Comparison of ENCODE assay signal across 8 cellular contexts in genomic region chr11:73779084-73779902, GRCh38. TPM values are rescaled to one million over a fixed set of nuclear protein-coding genes. Genes with fewer than 3 reads are reported as not detected.
A peak's percentile ranks its signal among the peaks of the same experiment; 100 is the strongest.
DNase-seq lines count a peak whose midpoint lies in the region; ATAC-seq and TF ChIP-seq lines count a peak whose summit lies in the region.

No MANE protein-coding gene starts in this region.

- H3K36me3 Mint-ChIP-seq in IgD-negative memory B cell, result peaks cover 2% of the 10 kb centered on the region

- H3K36me3 ChIP-seq in mucosa of descending colon (ENCODE audit: low read depth), result no peaks in the 10 kb centered on the region

- H3K4me3 ChIP-seq in mucosa of descending colon, result peak overlapping the region; percentile 12

- peaks cover 2 to 11% (median 6%) of the 10 kb centered on the region in 3 donors for H3K4me1 Mint-ChIP-seq in IgD-negative memory B cell

- peak overlapping the region; percentile 95 to 98 (median 96) for H3K4me3 Mint-ChIP-seq in IgD-negative memory B cell

- H3K27me3 Mint-ChIP-seq in IgD-negative memory B cell, result no peaks in the 10 kb centered on the region

- DNase-seq in DMS153 (lab: John Stamatoyannopoulos, UW) (peak; percentile 98), OCI-M1 (lab: John Stamatoyannopoulos, UW) (peak; percentile 100), activated T-cell treated with anti-CD3 and anti-CD28 coated beads for 48 hours (ENCODE audit: low read depth) (peak; percentile 99), epithelial cell of prostate (ENCODE audit: low read depth, low spot score) (peak; percentile 82), mucosa of descending colon (peak; percentile 98 to 99 (median 98))
- peak; percentile 90 to 94 for DNase-seq in stimulated activated CD8-positive, alpha-beta memory T cell treated with anti-CD3 and anti-CD28 coated beads, Interleukin-4, amount 100 ng/mL, for 1 hour (ENCODE audit: low read depth in 2 of 2, low spot score in 1 of 2)

- ATAC-seq in GM21576 (IDR thresholded peaks at IDR 0.05; ENCODE audit: unreplicated experiment) (peak; percentile 98), mucosa of descending colon (peak; percentile 100)

- no peaks in the 10 kb centered on the region for H3K9me3 ChIP-seq in mucosa of descending colon

- intact Hi-C loops in mucosa of descending colon (cut with DNase I, micrococcal nuclease), result no loop called here

- H3K27ac ChIP-seq in epithelial cell of prostate, result peak overlapping the region; percentile 98

- TF ChIP-seq CTCF in mucosa of descending colon (IDR thresholded peaks at IDR 0.05), result no peak

- H3K4me1 ChIP-seq in mucosa of descending colon (ENCODE audit: low read depth), result peaks cover 9% of the 10 kb centered on the region

- H3K27ac Mint-ChIP-seq in IgD-negative memory B cell, result peak overlapping the region; percentile 91 to 97 (median 93)

- H3K9me3 Mint-ChIP-seq in IgD-negative memory B cell, result no peaks in the 10 kb centered on the region

RNA-seq across cellular contexts. Expression of gene MRPL48, which starts 8.4 kb away (rescaled TPM):
- 61.0 TPM for polyA plus RNA-seq in IgD-negative memory B cell
- total RNA-seq in mucosa of descending colon, result 10 to 100 TPM; 31.5 to 41.2 (median 39.7) TPM

RNA-seq across cellular contexts. Expression of gene RAB6A, which starts 18.4 kb away (rescaled TPM):
- polyA plus RNA-seq in IgD-negative memory B cell, result 93.4 TPM
- 100 to 1,000 TPM; 138 to 140 (median 139) TPM for total RNA-seq in mucosa of descending colon

Comparison
In these comparisons a context has a peak if more than half of its experiments do, and no peak if none do; other contexts are left out.
1. Peak in every context shown above with its lines: DNase-seq, ATAC-seq, H3K4me3 ChIP-seq and H3K27ac ChIP-seq.